8 cellular contexts compared by ENCODE assay signal in genomic region chr17:46940692-46941404, GRCh38. TPM values are rescaled to one million over a fixed set of nuclear protein-coding genes. Genes with fewer than 3 reads are reported as not detected.
DNase-seq lines count a peak whose midpoint lies in the region; ATAC-seq and TF ChIP-seq lines count a peak whose summit lies in the region.

No MANE protein-coding gene starts in this region.

- H4K20me1 ChIP-seq in DOHH2 (ENCODE audit: control insufficient read depth, insufficient read depth, low read depth, low read length): no peaks in the 10 kb centered on the region

- H3K36me3 ChIP-seq in DOHH2 (ENCODE audit: control insufficient read depth, low read length) (peaks cover 55% of the 10 kb centered on the region), liver (ENCODE audit: control insufficient read depth in 4 of 4, insufficient read depth in 3 of 4, low read depth in 1 of 4, low read length in 3 of 4) (peaks cover 7 to 41% (median 33%) of the 10 kb centered on the region in 4 donors)

- no peak overlapping the region for H3K4me3 Mint-ChIP-seq in activated CD4-positive, alpha-beta T cell treated with anti-CD3 and anti-CD28 coated beads for 36 hours

- H3K27me3 ChIP-seq in DOHH2 (ENCODE audit: control insufficient read depth, low read length) (no peaks in the 10 kb centered on the region), liver (ENCODE audit: control insufficient read depth in 4 of 4, insufficient read depth in 4 of 4, low read length in 3 of 4) (no peaks in the 10 kb centered on the region)

- H3K27ac ChIP-seq in DOHH2 (ENCODE audit: low read depth, low read length) (no peak overlapping the region), liver (ENCODE audit: low read depth in 1 of 2, low read length in 2 of 2) (no peak overlapping the region)

- CTCF ChIA-PET in activated CD4-positive, alpha-beta T cell treated with anti-CD3 and anti-CD28 coated beads for 36 hours (lab: Charles Lee): interaction anchor here (0.5 to 4.5 kb wide), 20 partner anchors 7 to 891 kb away, joined by 3 to 36 read pairs (median 4); partner anchors contain the start of genes LRRC46 and MRPL10

- H3K4me2 ChIP-seq in DOHH2 (ENCODE audit: low read length): no peak overlapping the region

- H3K79me2 ChIP-seq in DOHH2 (ENCODE audit: control insufficient read depth, low read length): no peaks in the 10 kb centered on the region

- intact Hi-C loops in activated CD4-positive, alpha-beta T cell treated with anti-CD3 and anti-CD28 coated beads for 36 hours (cut with DNase I, micrococcal nuclease): loop anchor here (1.0 to 5.0 kb wide), 5 partner anchors 61 to 376 kb away; no protein-coding TSS in a partner anchor

- POLR2A ChIA-PET in activated CD4-positive, alpha-beta T cell treated with anti-CD3 and anti-CD28 coated beads for 36 hours (lab: Charles Lee): no interaction called here

- H3K36me3 Mint-ChIP-seq in activated CD4-positive, alpha-beta T cell treated with anti-CD3 and anti-CD28 coated beads for 36 hours (ENCODE audit: low read depth): peaks cover 26% of the 10 kb centered on the region

- H3F3A ChIP-seq in DOHH2 (ENCODE audit: control insufficient read depth, insufficient read depth): peaks cover 10% of the 10 kb centered on the region

- H3K9me2 ChIP-seq in DOHH2 (replicated peaks; ENCODE audit: control insufficient read depth, low read length): no peaks in the 10 kb centered on the region

- DNase-seq in NCI-H460 (ENCODE audit: extremely low read depth, low read depth) (peak; percentile 76), cerebellum (ENCODE audit: low spot score) (peak; percentile 73)
- DNase-seq in activated CD4-positive, alpha-beta T cell treated with anti-CD3 and anti-CD28 coated beads for 36 hours: peak; percentile 85
- DNase-seq in stimulated activated CD4-positive, alpha-beta T cell treated with anti-CD3 and anti-CD28 coated beads, TNF-alpha, amount 100 ng/mL, for 4 hours (ENCODE audit: low read depth in 3 of 3): peak; percentile 27 to 48 (median 44)

- peak; percentile 97 to 98 for TF ChIP-seq RAD21 in liver (IDR thresholded peaks at IDR 0.05)

- peak; percentile 49 for ATAC-seq in HG02870 (IDR thresholded peaks at IDR 0.05; ENCODE audit: unreplicated experiment)
- ATAC-seq in activated CD4-positive, alpha-beta T cell treated with anti-CD3 and anti-CD28 coated beads for 36 hours: peak; percentile 90
- ATAC-seq in HG03095 (IDR thresholded peaks at IDR 0.05; ENCODE audit: unreplicated experiment): no peak

- TF ChIP-seq CTCF in DOHH2 (IDR thresholded peaks at IDR 0.05; ENCODE audit: low read depth, low read length, poor library complexity, severe bottlenecking): peak; percentile 90
- TF ChIP-seq CTCF in liver (IDR thresholded peaks at IDR 0.05; ENCODE audit: low read depth, low read length, missing input control): peak; percentile 87

- no peaks in the 10 kb centered on the region for H3K27me3 Mint-ChIP-seq in activated CD4-positive, alpha-beta T cell treated with anti-CD3 and anti-CD28 coated beads for 36 hours

- peaks cover 18% of the 10 kb centered on the region for H3K4me1 Mint-ChIP-seq in activated CD4-positive, alpha-beta T cell treated with anti-CD3 and anti-CD28 coated beads for 36 hours

- H3K4me1 ChIP-seq in DOHH2 (ENCODE audit: control insufficient read depth, low read length): no peaks in the 10 kb centered on the region
- H3K4me1 ChIP-seq in liver (ENCODE audit: control insufficient read depth in 4 of 4, insufficient read depth in 4 of 4, low read length in 3 of 4): peaks cover 7 to 12% (median 8%) of the 10 kb centered on the region in 4 donors

- no peak overlapping the region for H3K9ac ChIP-seq in liver (ENCODE audit: low read depth in 1 of 2, low read length in 2 of 2)

- H3K27ac Mint-ChIP-seq in activated CD4-positive, alpha-beta T cell treated with anti-CD3 and anti-CD28 coated beads for 36 hours: peak overlapping the region; percentile 76

- H3K4me3 ChIP-seq in DOHH2 (ENCODE audit: low read length): no peak overlapping the region
- H3K4me3 ChIP-seq in liver (ENCODE audit: low read depth in 1 of 3, low read length in 3 of 3): no peak overlapping the region

- no peaks in the 10 kb centered on the region for H3K9me3 Mint-ChIP-seq in activated CD4-positive, alpha-beta T cell treated with anti-CD3 and anti-CD28 coated beads for 36 hours (ENCODE audit: low read depth)

- H3K9me3 ChIP-seq in DOHH2 (ENCODE audit: control insufficient read depth, insufficient read depth, low read length) (no peaks in the 10 kb centered on the region), liver (ENCODE audit: control insufficient read depth in 4 of 4, low read length in 3 of 4) (no peaks in the 10 kb centered on the region)

- WGBS in liver: 37% methylated on average over 7 of the region's 7 CpGs

TF ChIP-seq in liver, 16 proteins besides CTCF, POLR2A, EP300 and RAD21:
- TF ChIP-seq RXRA (IDR thresholded peaks at IDR 0.05) (peak; percentile 29 to 61), SP1 (IDR thresholded peaks at IDR 0.05) (peak; percentile 7), FOXA2 (IDR thresholded peaks at IDR 0.05) (no peak), FOXA1 (IDR thresholded peaks at IDR 0.05) (peak; percentile 24), YY1 (IDR thresholded peaks at IDR 0.05) (no peak), HNF4A (conservative IDR thresholded peaks at IDR 0.05) (peak; percentile 60 to 70), HNF4G (IDR thresholded peaks at IDR 0.05) (peak; percentile 23), ATF3 (IDR thresholded peaks at IDR 0.05) (peak; percentile 82)

RNA-seq across cellular contexts. Expression of gene GOSR2, which starts 17.9 kb away (rescaled TPM):
- total RNA-seq in NCI-H460 (2014; rRNA removed; shearing (Covaris generic)): 26.2 and 29.0 TPM in 2 replicates
- polyA plus RNA-seq in NCI-H460 (2014; cell fraction: nucleus; rRNA removed): 36.2 and 39.6 TPM in 2 replicates
- total RNA-seq in activated CD4-positive, alpha-beta T cell treated with anti-CD3 and anti-CD28 coated beads for 36 hours: 10 to 100 TPM; 38.9 to 42.7 TPM
- total RNA-seq in cerebellum (44.0 TPM), liver (10 to 100 TPM; 19.9 to 43.8 TPM)
- polyA plus RNA-seq in liver: 10 to 100 TPM; 20.6 to 21.4 TPM

RNA-seq across cellular contexts. Expression of gene RPRML, which starts 38.2 kb away (rescaled TPM):
- total RNA-seq in NCI-H460 (2014; rRNA removed; shearing (Covaris generic)): not detected in 2 replicates
- not detected in 2 replicates for polyA plus RNA-seq in NCI-H460 (2014; cell fraction: nucleus; rRNA removed)
- not detected for total RNA-seq in activated CD4-positive, alpha-beta T cell treated with anti-CD3 and anti-CD28 coated beads for 36 hours
- total RNA-seq in cerebellum: 0.54 TPM
- not detected for total RNA-seq in liver
- polyA plus RNA-seq in liver: under 1 TPM in 1 of 2 donors, not detected in 1; 0.06 TPM
